Comparison of ENCODE assay signal across 1 cellular context in genomic region chrX:78139160-78140123, GRCh38.
TF ChIP-seq lines count a peak whose summit lies in the region.

Gene TAF9B (minus strand): TSS chrX:78139650. CDS start chrX:78139611, 39 bp downstream.

TF ChIP-seq in HepG2, 621 proteins besides CTCF, POLR2A, EP300 and RAD21 (continued from another document and continues in another):
- TF ChIP-seq HMGXB4 (CRISPR knock-in tag; IDR thresholded peaks at IDR 0.05; ENCODE audit: borderline replicate concordance in 1 of 2, low read depth in 1 of 2) (no peak), ZNF17 (CRISPR knock-in tag; IDR thresholded peaks at IDR 0.05) (no peak), IRX3 (CRISPR knock-in tag; IDR thresholded peaks at IDR 0.05; ENCODE audit: borderline replicate concordance, low read depth) (no peak), BATF2 (CRISPR knock-in tag; IDR thresholded peaks at IDR 0.05) (no peak), TP53 (CRISPR knock-in tag; conservative IDR thresholded peaks at IDR 0.05) (no peak), MAF1 (CRISPR knock-in tag; IDR thresholded peaks at IDR 0.05; ENCODE audit: borderline replicate concordance) (no peak), MXD3 (CRISPR knock-in tag; IDR thresholded peaks at IDR 0.05) (no peak), ZNF143 (CRISPR knock-in tag; IDR thresholded peaks at IDR 0.05) (no peak), ZNF589 (CRISPR knock-in tag; conservative IDR thresholded peaks at IDR 0.05) (no peak), FOSL1 (CRISPR knock-in tag; IDR thresholded peaks at IDR 0.05; ENCODE audit: borderline replicate concordance) (no peak), LCORL (IDR thresholded peaks at IDR 0.05) (no peak), LCORL (CRISPR knock-in tag; IDR thresholded peaks at IDR 0.05) (no peak), ZNF503 (CRISPR knock-in tag; IDR thresholded peaks at IDR 0.05) (no peak), IKZF4 (CRISPR knock-in tag; IDR thresholded peaks at IDR 0.05; ENCODE audit: borderline replicate concordance, low read depth, not compliant biosample characterization) (no peak), SP1 (IDR thresholded peaks at IDR 0.05) (no peak), SP1 (CRISPR knock-in tag; IDR thresholded peaks at IDR 0.05) (peak; percentile 32; the same call in 1 of the 2 replicates), AHR (CRISPR knock-in tag; IDR thresholded peaks at IDR 0.05) (no peak), HHEX (CRISPR knock-in tag; IDR thresholded peaks at IDR 0.05) (no peak), ZNF317 (CRISPR knock-in tag; IDR thresholded peaks at IDR 0.05) (no peak), NR2C2 (CRISPR knock-in tag; IDR thresholded peaks at IDR 0.05; ENCODE audit: borderline replicate concordance) (no peak), ZZZ3 (CRISPR knock-in tag; IDR thresholded peaks at IDR 0.05; ENCODE audit: borderline replicate concordance) (no peak), PHF21A (CRISPR knock-in tag; IDR thresholded peaks at IDR 0.05) (no peak), ARHGAP35 (CRISPR knock-in tag; IDR thresholded peaks at IDR 0.05; ENCODE audit: borderline replicate concordance) (no peak), HNF4G (IDR thresholded peaks at IDR 0.05; ENCODE audit: borderline replicate concordance, low read depth, low read length) (no peak), HNF4G (CRISPR knock-in tag; IDR thresholded peaks at IDR 0.05; ENCODE audit: borderline replicate concordance, low read depth) (no peak), ZBTB40 (IDR thresholded peaks at IDR 0.05) (no peak), ZBTB40 (CRISPR knock-in tag; IDR thresholded peaks at IDR 0.05) (no peak), SMARCC2 (IDR thresholded peaks at IDR 0.05) (no peak), ZNF772 (CRISPR knock-in tag; IDR thresholded peaks at IDR 0.05) (no peak), ZMAT3 (CRISPR knock-in tag; conservative IDR thresholded peaks at IDR 0.05) (no peak), MAFF (IDR thresholded peaks at IDR 0.05; ENCODE audit: low read depth, low read length) (no peak), ZBTB44 (CRISPR knock-in tag; IDR thresholded peaks at IDR 0.05) (no peak), TBX2 (CRISPR knock-in tag; IDR thresholded peaks at IDR 0.05; ENCODE audit: borderline replicate concordance) (no peak)
- TF ChIP-seq, protein P1, sequence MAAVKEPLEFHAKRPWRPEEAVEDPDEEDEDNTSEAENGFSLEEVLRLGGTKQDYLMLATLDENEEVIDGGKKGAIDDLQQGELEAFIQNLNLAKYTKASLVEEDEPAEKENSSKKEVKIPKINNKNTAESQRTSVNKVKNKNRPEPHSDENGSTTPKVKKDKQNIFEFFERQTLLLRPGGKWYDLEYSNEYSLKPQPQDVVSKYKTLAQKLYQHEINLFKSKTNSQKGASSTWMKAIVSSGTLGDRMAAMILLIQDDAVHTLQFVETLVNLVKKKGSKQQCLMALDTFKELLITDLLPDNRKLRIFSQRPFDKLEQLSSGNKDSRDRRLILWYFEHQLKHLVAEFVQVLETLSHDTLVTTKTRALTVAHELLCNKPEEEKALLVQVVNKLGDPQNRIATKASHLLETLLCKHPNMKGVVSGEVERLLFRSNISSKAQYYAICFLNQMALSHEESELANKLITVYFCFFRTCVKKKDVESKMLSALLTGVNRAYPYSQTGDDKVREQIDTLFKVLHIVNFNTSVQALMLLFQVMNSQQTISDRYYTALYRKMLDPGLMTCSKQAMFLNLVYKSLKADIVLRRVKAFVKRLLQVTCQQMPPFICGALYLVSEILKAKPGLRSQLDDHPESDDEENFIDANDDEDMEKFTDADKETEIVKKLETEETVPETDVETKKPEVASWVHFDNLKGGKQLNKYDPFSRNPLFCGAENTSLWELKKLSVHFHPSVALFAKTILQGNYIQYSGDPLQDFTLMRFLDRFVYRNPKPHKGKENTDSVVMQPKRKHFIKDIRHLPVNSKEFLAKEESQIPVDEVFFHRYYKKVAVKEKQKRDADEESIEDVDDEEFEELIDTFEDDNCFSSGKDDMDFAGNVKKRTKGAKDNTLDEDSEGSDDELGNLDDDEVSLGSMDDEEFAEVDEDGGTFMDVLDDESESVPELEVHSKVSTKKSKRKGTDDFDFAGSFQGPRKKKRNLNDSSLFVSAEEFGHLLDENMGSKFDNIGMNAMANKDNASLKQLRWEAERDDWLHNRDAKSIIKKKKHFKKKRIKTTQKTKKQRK (IDR thresholded peaks at IDR 0.05; ENCODE audit: low read length): no peak
- TF ChIP-seq, protein P2, sequence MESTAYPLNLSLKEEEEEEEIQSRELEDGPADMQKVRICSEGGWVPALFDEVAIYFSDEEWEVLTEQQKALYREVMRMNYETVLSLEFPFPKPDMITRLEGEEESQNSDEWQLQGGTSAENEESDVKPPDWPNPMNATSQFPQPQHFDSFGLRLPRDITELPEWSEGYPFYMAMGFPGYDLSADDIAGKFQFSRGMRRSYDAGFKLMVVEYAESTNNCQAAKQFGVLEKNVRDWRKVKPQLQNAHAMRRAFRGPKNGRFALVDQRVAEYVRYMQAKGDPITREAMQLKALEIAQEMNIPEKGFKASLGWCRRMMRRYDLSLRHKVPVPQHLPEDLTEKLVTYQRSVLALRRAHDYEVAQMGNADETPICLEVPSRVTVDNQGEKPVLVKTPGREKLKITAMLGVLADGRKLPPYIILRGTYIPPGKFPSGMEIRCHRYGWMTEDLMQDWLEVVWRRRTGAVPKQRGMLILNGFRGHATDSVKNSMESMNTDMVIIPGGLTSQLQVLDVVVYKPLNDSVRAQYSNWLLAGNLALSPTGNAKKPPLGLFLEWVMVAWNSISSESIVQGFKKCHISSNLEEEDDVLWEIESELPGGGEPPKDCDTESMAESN (CRISPR knock-in tag; conservative IDR thresholded peaks at IDR 0.05): peak; percentile 51; the same call in 1 of the 2 replicates
- TF ChIP-seq, protein P3, sequence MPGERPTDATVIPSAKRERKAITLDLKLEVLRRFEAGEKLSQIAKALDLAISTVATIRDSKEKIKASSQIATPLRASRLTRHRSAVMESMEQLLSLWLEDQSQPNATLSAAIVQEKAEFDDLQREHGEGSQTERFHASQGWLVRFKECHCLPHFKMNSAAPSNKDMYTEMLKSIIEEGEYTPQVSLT (CRISPR knock-in tag; IDR thresholded peaks at IDR 0.05; ENCODE audit: borderline replicate concordance, low read depth): no peak
- TF ChIP-seq, protein P4, sequence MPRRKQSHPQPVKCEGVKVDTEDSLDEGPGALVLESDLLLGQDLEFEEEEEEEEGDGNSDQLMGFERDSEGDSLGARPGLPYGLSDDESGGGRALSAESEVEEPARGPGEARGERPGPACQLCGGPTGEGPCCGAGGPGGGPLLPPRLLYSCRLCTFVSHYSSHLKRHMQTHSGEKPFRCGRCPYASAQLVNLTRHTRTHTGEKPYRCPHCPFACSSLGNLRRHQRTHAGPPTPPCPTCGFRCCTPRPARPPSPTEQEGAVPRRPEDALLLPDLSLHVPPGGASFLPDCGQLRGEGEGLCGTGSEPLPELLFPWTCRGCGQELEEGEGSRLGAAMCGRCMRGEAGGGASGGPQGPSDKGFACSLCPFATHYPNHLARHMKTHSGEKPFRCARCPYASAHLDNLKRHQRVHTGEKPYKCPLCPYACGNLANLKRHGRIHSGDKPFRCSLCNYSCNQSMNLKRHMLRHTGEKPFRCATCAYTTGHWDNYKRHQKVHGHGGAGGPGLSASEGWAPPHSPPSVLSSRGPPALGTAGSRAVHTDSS (CRISPR knock-in tag; conservative IDR thresholded peaks at IDR 0.05): no peak
